Comparison of ENCODE assay signal across 1 cellular context in genomic region chr3:111070772-111071256, GRCh38.
TF ChIP-seq lines count a peak whose summit lies in the region.

No MANE protein-coding gene starts in this region.

TF ChIP-seq in WTC11, 78 proteins besides CTCF, POLR2A, EP300 and RAD21:
- TF ChIP-seq ZSCAN18 (CRISPR knock-in tag; IDR thresholded peaks at IDR 0.05) (no peak), ZNF232 (CRISPR knock-in tag; IDR thresholded peaks at IDR 0.05) (0 out of 2 replicates have a peak, but pooled peaks have one; percentile 7)
